ENCODE assay signal across 8 cellular contexts in the genomic region with DNA sequence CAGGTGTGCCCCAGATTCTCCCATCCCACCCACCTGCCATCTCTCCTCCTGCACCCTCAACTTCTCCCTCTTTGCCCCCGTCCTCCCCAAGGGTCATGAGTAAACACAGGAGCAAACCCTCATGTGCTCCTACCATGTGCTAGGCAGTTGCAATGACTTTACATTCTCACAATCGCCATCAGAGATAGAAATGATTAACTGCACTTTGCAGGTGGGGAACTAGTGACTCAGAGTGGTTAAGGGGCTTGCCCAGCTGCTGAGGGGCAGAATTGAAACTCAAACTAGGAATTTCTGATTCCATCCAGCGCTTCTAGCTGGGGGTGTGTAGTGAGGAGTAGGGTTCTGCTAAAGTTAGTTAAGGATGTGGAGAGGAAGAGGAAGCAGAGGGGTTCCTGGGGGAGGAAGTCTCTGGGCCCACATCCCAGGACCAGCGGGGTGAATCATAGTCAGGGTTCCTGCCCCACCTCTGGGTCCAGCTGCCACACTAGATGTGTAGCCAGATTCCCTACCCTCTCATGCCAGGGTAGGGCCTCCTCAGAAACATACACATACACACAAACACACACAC. TPM values are rescaled to one million over a fixed set of nuclear protein-coding genes. Genes with fewer than 3 reads are reported as not detected.
DNase-seq lines count a peak whose midpoint lies in the region; ATAC-seq and TF ChIP-seq lines count a peak whose summit lies in the region.

No MANE protein-coding gene starts in this region.

- H3K36me3 Mint-ChIP-seq in activated naive CD4-positive, alpha-beta T cell treated with anti-CD3 and anti-CD28 coated beads, Interleukin-2, amount 50 U/mL, for 72 hours, result peaks cover 41 to 69% of the 10 kb centered on the region in 2 donors

- intact Hi-C loops in gastrocnemius medialis (cut with DNase I; ENCODE audit: low total_unique reads), result no loop called here

- no peaks in the 10 kb centered on the region for H3K9me3 ChIP-seq in gastrocnemius medialis

- H3K4me3 ChIP-seq in gastrocnemius medialis, result no peak overlapping the region

- H3K27ac ChIP-seq in gastrocnemius medialis, result peak overlapping the region; percentile 46 to 59 (median 52)

- ATAC-seq in GM21360 (IDR thresholded peaks at IDR 0.05; ENCODE audit: unreplicated experiment) (peak; percentile 88), HG03575 (IDR thresholded peaks at IDR 0.05; ENCODE audit: extremely low read depth, insufficient number of reproducible peaks, low FRiP score, unreplicated experiment) (peak; percentile 75), gastrocnemius medialis (peak; percentile 44)
- peak; percentile 90 for ATAC-seq in activated naive CD4-positive, alpha-beta T cell treated with anti-CD3 and anti-CD28 coated beads, Interleukin-2, amount 50 U/mL, for 72 hours

- no peaks in the 10 kb centered on the region for H3K9me3 Mint-ChIP-seq in activated naive CD4-positive, alpha-beta T cell treated with anti-CD3 and anti-CD28 coated beads, Interleukin-2, amount 50 U/mL, for 72 hours

- DNase-seq in ELR (ENCODE audit: low read depth), result peak; percentile 42
- DNase-seq in activated naive CD4-positive, alpha-beta T cell treated with anti-CD3 and anti-CD28 coated beads, Interleukin-2, amount 50 U/mL, for 72 hours (ENCODE audit: low spot score in 2 of 2), result peak; percentile 31 to 71
- DNase-seq in gastrocnemius medialis, result no peak
- DNase-seq in activated gamma-delta T cell (lab: John Stamatoyannopoulos, UW), result no peak
- no peak for DNase-seq in nucleus accumbens (lab: John Stamatoyannopoulos, UW)
- no peak for DNase-seq in T1000 (lab: John Stamatoyannopoulos, UW)

- in situ Hi-C loops in gastrocnemius medialis (cut with MboI; ENCODE audit: low sequenced_read_pairs in 4 of 4), result no loop called here

- no peak for TF ChIP-seq CTCF in gastrocnemius medialis (IDR thresholded peaks at IDR 0.05 in 4 of 5, conservative IDR thresholded peaks at IDR 0.05 in 1 of 5)

- peaks cover 9 to 22% of the 10 kb centered on the region in 2 donors for H3K4me1 ChIP-seq in gastrocnemius medialis

- peak overlapping the region; percentile 81 to 92 for H3K27ac Mint-ChIP-seq in activated naive CD4-positive, alpha-beta T cell treated with anti-CD3 and anti-CD28 coated beads, Interleukin-2, amount 50 U/mL, for 72 hours

- H3K36me3 ChIP-seq in gastrocnemius medialis, result peaks cover 0 to 11% of the 10 kb centered on the region in 2 donors

- TF ChIP-seq POLR2A in gastrocnemius medialis (IDR thresholded peaks at IDR 0.05), result no peak

- H3K27me3 ChIP-seq in gastrocnemius medialis, result peaks cover 0 to 2% (median 0%) of the 10 kb centered on the region in 3 donors

RNA-seq across cellular contexts. Expression of a gene that starts 16.0 kb away (rescaled TPM):
- total RNA-seq in activated naive CD4-positive, alpha-beta T cell treated with anti-CD3 and anti-CD28 coated beads, Interleukin-2, amount 50 U/mL, for 72 hours, result 1 to 10 TPM in 1 of 2 donors, under 1 TPM in 1; 0.97 to 2.4 TPM
- not detected for total RNA-seq in gastrocnemius medialis

RNA-seq across cellular contexts. Expression of a gene that starts 20.5 kb away (rescaled TPM):
- total RNA-seq in activated naive CD4-positive, alpha-beta T cell treated with anti-CD3 and anti-CD28 coated beads, Interleukin-2, amount 50 U/mL, for 72 hours, result 100 to 1,000 TPM in 1 of 2 donors, 10 to 100 TPM in 1; 68.9 to 247 TPM
- 10 to 100 TPM; 13.9 to 22.5 (median 20.3) TPM for total RNA-seq in gastrocnemius medialis

RNA-seq across cellular contexts. Expression of a gene that starts 25.5 kb away (rescaled TPM):
- total RNA-seq in activated naive CD4-positive, alpha-beta T cell treated with anti-CD3 and anti-CD28 coated beads, Interleukin-2, amount 50 U/mL, for 72 hours, result not detected
- total RNA-seq in gastrocnemius medialis, result not detected

RNA-seq across cellular contexts. Expression of a gene that starts 53.9 kb away (rescaled TPM):
- total RNA-seq in activated naive CD4-positive, alpha-beta T cell treated with anti-CD3 and anti-CD28 coated beads, Interleukin-2, amount 50 U/mL, for 72 hours, result 1 to 10 TPM in 1 of 2 donors, not detected in 1; 1.4 TPM
- total RNA-seq in gastrocnemius medialis, result 1 to 10 TPM in 1 of 4 donors, under 1 TPM in 3; 0.13 to 2.8 (median 0.77) TPM

Comparison
In these comparisons a context has a peak if more than half of its experiments do, and no peak if none do; other contexts are left out.
1. DNase-seq: peak in ELR (single experiment) and activated naive CD4-positive, alpha-beta T cell treated with anti-CD3 and anti-CD28 coated beads, Interleukin-2, amount 50 U/mL, for 72 hours (2 of 2); none in gastrocnemius medialis (0 of 2), activated gamma-delta T cell (single experiment), nucleus accumbens (0 of 56) and T1000 (single experiment).
2. Peak in every context shown above with its lines, with median percentiles within 50 percentile points of each other: ATAC-seq.